ENCODE assay signal across 2 cellular contexts in the genomic region with DNA sequence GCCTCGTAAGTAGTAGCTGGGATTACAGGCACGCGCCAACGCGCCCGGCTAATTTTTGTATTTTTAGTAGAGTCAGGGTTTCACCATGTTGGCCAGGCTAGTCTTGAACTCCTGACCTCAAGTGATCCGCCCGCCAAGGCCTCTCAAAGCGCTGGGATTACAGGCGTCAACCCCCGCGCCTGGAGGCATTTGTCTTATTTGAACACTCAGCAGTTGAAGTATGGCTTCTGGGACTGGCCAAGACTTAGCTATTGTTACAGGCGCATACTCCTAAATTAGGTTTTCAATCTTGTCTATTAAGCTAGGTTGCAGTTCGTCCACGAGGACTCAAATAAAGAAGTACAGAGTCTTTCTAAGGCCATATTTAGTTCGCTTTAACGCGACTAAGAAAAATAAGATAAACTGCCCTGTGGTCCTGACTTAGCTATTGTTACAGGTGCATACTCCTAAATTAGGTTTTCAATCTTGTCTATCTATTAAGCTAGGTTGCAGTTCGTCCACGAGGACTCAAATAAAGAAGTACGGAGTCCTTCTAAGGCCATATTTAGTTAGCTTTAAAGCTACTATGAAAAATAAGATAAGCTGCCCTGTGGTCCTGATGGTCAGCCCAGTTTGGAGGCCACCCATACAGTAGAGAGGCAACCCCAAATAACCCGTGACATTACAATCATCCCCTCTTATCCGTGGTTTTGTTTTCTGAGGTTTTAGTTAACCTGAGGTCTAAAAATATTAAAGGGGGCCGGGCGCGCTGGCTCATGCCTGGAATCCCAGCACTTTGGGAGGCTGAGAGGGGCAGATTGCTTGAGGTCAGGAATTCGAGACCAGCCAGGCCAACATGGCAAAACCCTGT.
A peak's percentile ranks its signal among the peaks of the same experiment; 100 is the strongest.
TF ChIP-seq lines count a peak whose summit lies in the region.

No MANE protein-coding gene starts in this region.

TF ChIP-seq in K562, 482 proteins besides CTCF, POLR2A, EP300 and RAD21 (continues in another document):
- no peak for TF ChIP-seq RNF219 (CRISPR knock-in tag; IDR thresholded peaks at IDR 0.05)
- no peak for TF ChIP-seq ZFPM2 (CRISPR knock-in tag; IDR thresholded peaks at IDR 0.05)
- no peak for TF ChIP-seq ZKSCAN1 (IDR thresholded peaks at IDR 0.05; ENCODE audit: low read depth, low read length)
- TF ChIP-seq, protein P1, sequence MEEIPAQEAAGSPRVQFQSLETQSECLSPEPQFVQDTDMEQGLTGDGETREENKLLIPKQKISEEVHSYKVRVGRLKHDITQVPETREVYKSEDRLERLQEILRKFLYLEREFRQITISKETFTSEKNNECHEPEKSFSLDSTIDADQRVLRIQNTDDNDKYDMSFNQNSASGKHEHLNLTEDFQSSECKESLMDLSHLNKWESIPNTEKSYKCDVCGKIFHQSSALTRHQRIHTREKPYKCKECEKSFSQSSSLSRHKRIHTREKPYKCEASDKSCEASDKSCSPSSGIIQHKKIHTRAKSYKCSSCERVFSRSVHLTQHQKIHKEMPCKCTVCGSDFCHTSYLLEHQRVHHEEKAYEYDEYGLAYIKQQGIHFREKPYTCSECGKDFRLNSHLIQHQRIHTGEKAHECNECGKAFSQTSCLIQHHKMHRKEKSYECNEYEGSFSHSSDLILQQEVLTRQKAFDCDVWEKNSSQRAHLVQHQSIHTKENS (CRISPR knock-in tag; IDR thresholded peaks at IDR 0.05): no peak
- peak; percentile 76 for TF ChIP-seq ZNF407 (IDR thresholded peaks at IDR 0.05; ENCODE audit: low read depth)
- no peak for TF ChIP-seq ZNF644 (tag; IDR thresholded peaks at IDR 0.05; ENCODE audit: low read depth)

TF ChIP-seq in HEK293T, 16 proteins besides CTCF, POLR2A, EP300 and RAD21:
- TF ChIP-seq ELF4 (IDR thresholded peaks at IDR 0.05): no peak
- TF ChIP-seq ZNF384 (IDR thresholded peaks at IDR 0.05): no peak
- TF ChIP-seq SUZ12 (IDR thresholded peaks at IDR 0.05): no peak
- TF ChIP-seq TARDBP (IDR thresholded peaks at IDR 0.05): no peak
- no peak for TF ChIP-seq LEF1 (IDR thresholded peaks at IDR 0.05; ENCODE audit: borderline replicate concordance)
- no peak for TF ChIP-seq CTBP1 (IDR thresholded peaks at IDR 0.05; ENCODE audit: borderline replicate concordance)
- no peak for TF ChIP-seq NFRKB (IDR thresholded peaks at IDR 0.05)
- no peak for TF ChIP-seq FOXA1 (IDR thresholded peaks at IDR 0.05)
- TF ChIP-seq FOXK2 (IDR thresholded peaks at IDR 0.05): no peak
- TF ChIP-seq L3MBTL2 (conservative IDR thresholded peaks at IDR 0.05): no peak
- no peak for TF ChIP-seq BHLHE40 (IDR thresholded peaks at IDR 0.05; ENCODE audit: borderline replicate concordance)
